Comparison of ENCODE assay signal across 34 cellular contexts in genomic region chr11:93822359-93822758, GRCh38. TPM values are rescaled to one million over a fixed set of nuclear protein-coding genes. Genes with fewer than 3 reads are reported as not detected.
DNase-seq lines count a peak whose midpoint lies in the region; ATAC-seq and TF ChIP-seq lines count a peak whose summit lies in the region.
"Had no signal": no experiment of that assay in that cellular context is flagged by ENCODE, and none has a peak within 500 bp of the region (broad histone marks: within the 10 kb centered on the region; RNA-seq: fewer than 3 reads in every experiment).

No MANE protein-coding gene starts in this region.

- no peak overlapping the region for H3K27ac Mint-ChIP-seq in MCF 10A (ENCODE audit: low read depth, unreplicated experiment)
- H3K27ac Mint-ChIP-seq: activated naive CD4-positive, alpha-beta T cell treated with anti-CD3 and anti-CD28 coated beads, Interleukin-2, amount 50 U/mL, for 24 hours; activated T-helper 2 cell treated with anti-CD3 and anti-CD28 coated beads, Interferon-gamma antibody, Interleukin-2, Interleukin-4, amounts not matched to agents 10 μg/mL and 5 μg/mL and 100 μg/mL, durations not matched to agents 14 hours and 24 hours and 36 hours; CD14-positive monocyte; stimulated activated memory B cell treated with anti-CD40 and anti-IgM and Interleukin-4, amounts not matched to agents 10 μg/mL and 1 μg/mL and 100 μg/mL, for 72 hours had no signal

- no peak for TF ChIP-seq CTCF in MCF 10A (IDR thresholded peaks at IDR 0.05; ENCODE audit: unreplicated experiment)
- TF ChIP-seq CTCF in breast epithelium (IDR thresholded peaks at IDR 0.05), result no peak

- POLR2A ChIA-PET in MCF 10A (lab: Yijun Ruan, JAX), result no interaction called here

- no peaks in the 10 kb centered on the region for H3K9me3 Mint-ChIP-seq in MCF 10A (ENCODE audit: unreplicated experiment)
- H3K9me3 Mint-ChIP-seq: activated naive CD4-positive, alpha-beta T cell treated with anti-CD3 and anti-CD28 coated beads, Interleukin-2, amount 50 U/mL, for 24 hours; activated T-helper 2 cell treated with anti-CD3 and anti-CD28 coated beads, Interferon-gamma antibody, Interleukin-2, Interleukin-4, amounts not matched to agents 10 μg/mL and 5 μg/mL and 100 μg/mL, durations not matched to agents 14 hours and 24 hours and 36 hours; nephron; stimulated activated memory B cell treated with anti-CD40 and anti-IgM and Interleukin-4, amounts not matched to agents 10 μg/mL and 1 μg/mL and 100 μg/mL, for 72 hours had no signal

- H3K4me1 ChIP-seq in breast epithelium (no peaks in the 10 kb centered on the region), adipocyte (ENCODE audit: control insufficient read depth, insufficient read depth, low read length) (peaks cover under 1% of the 10 kb centered on the region)
- H3K4me1 ChIP-seq: lower lobe of right lung, SJCRH30, transverse colon had no signal

- CTCF ChIA-PET in MCF 10A (lab: Yijun Ruan, JAX), result interaction anchor here (0.6 kb wide), 1 partner anchor 21 kb away, joined by 4 read pairs; no protein-coding TSS in a partner anchor

- no peaks in the 10 kb centered on the region for H3K36me3 Mint-ChIP-seq in MCF 10A (ENCODE audit: insufficient read depth, unreplicated experiment)

- no peaks in the 10 kb centered on the region for H3K4me1 Mint-ChIP-seq in MCF 10A (ENCODE audit: insufficient read depth, unreplicated experiment)
- H3K4me1 Mint-ChIP-seq: activated naive CD4-positive, alpha-beta T cell treated with anti-CD3 and anti-CD28 coated beads, Interleukin-2, amount 50 U/mL, for 24 hours; CD14-positive monocyte; stimulated activated memory B cell treated with anti-CD40 and anti-IgM and Interleukin-4, amounts not matched to agents 10 μg/mL and 1 μg/mL and 100 μg/mL, for 72 hours had no signal

- no peaks in the 10 kb centered on the region for H3K27me3 Mint-ChIP-seq in MCF 10A (ENCODE audit: insufficient read depth, unreplicated experiment)
- H3K27me3 Mint-ChIP-seq: stimulated activated memory B cell treated with anti-CD40 and anti-IgM and Interleukin-4, amounts not matched to agents 10 μg/mL and 1 μg/mL and 100 μg/mL, for 72 hours had no signal

- no peak for ATAC-seq in GM19455 (IDR thresholded peaks at IDR 0.05; ENCODE audit: unreplicated experiment)
- ATAC-seq in HG03442 (IDR thresholded peaks at IDR 0.05; ENCODE audit: unreplicated experiment), result no peak
- ATAC-seq: lower lobe of right lung; stimulated activated memory B cell treated with anti-CD40 and anti-IgM and Interleukin-4, amounts not matched to agents 10 μg/mL and 1 μg/mL and 100 μg/mL, for 72 hours had no signal

- H3K27me3 ChIP-seq in breast epithelium, result no peaks in the 10 kb centered on the region
- H3K27me3 ChIP-seq in adipocyte (replicated peaks; ENCODE audit: control insufficient read depth, insufficient read depth, low read length), result no peaks in the 10 kb centered on the region
- H3K27me3 ChIP-seq: esophagus muscularis mucosa, SJCRH30, transverse colon had no signal

- TF ChIP-seq POLR2A in breast epithelium (IDR thresholded peaks at IDR 0.05), result no peak

- intact Hi-C loops in MCF 10A (cut with micrococcal nuclease), result no loop called here
- intact Hi-C loops in breast epithelium (cut with DNase I; ENCODE audit: low total_unique reads), result no loop called here

- no TSS peak for BruUV-seq in MCF 10A (replicated peaks; lab: Mats Ljungman, UMichigan)

- DNase-seq in MCF 10A (ENCODE audit: unreplicated experiment) (peak; percentile 12), breast epithelium (ENCODE audit: low spot score in 2 of 2) (no peak), adipocyte (ENCODE audit: low read depth) (peak; percentile 6), glomerular visceral epithelial cell (ENCODE audit: extremely low spot score) (peak; percentile 25), NCI-H1092 (lab: John Stamatoyannopoulos, UW) (no peak)
- DNase-seq in central memory CD4-positive, alpha-beta T cell, result no peak
- DNase-seq: activated CD4-positive, alpha-beta T cell treated with anti-CD3 and anti-CD28 coated beads for 48 hours; activated CD8-positive, alpha-beta memory T cell treated with anti-CD3 and anti-CD28 coated beads for 24 hours; activated T-cell treated with anti-CD3 and anti-CD28 coated beads for 4 hours; anterior cingulate cortex; Calu3; DMS79 treated with DMSO at 0.1 percent for 48 hours; Karpas-422; lower lobe of right lung; mucosa of descending colon; NCI-H1694 treated with DMSO at 0.1 percent for 48 hours; NCI-H82; RPMI8226; SJCRH30; T-helper 9 cell; transverse colon had no signal

- H3K9ac ChIP-seq in adipocyte (ENCODE audit: low read length), result no peak overlapping the region

- H3K4me3 Mint-ChIP-seq in MCF 10A (ENCODE audit: unreplicated experiment), result no peak overlapping the region
- H3K4me3 Mint-ChIP-seq: activated naive CD4-positive, alpha-beta T cell treated with anti-CD3 and anti-CD28 coated beads, Interleukin-2, amount 50 U/mL, for 24 hours; CD14-positive monocyte; nephron; stimulated activated memory B cell treated with anti-CD40 and anti-IgM and Interleukin-4, amounts not matched to agents 10 μg/mL and 1 μg/mL and 100 μg/mL, for 72 hours had no signal

- H3K36me3 ChIP-seq in breast epithelium (no peaks in the 10 kb centered on the region), adipocyte (ENCODE audit: control insufficient read depth, insufficient read depth, low read length, severe bottlenecking) (no peaks in the 10 kb centered on the region)
- H3K36me3 ChIP-seq: lower lobe of right lung, SJCRH30, transverse colon had no signal

- no peaks in the 10 kb centered on the region for H3K9me3 ChIP-seq in breast epithelium
- H3K9me3 ChIP-seq in adipocyte (ENCODE audit: control insufficient read depth, low read length), result no peaks in the 10 kb centered on the region
- H3K9me3 ChIP-seq: esophagus muscularis mucosa, lower lobe of right lung, mucosa of descending colon, SJCRH30, transverse colon had no signal

- H3K4me3 ChIP-seq in breast epithelium (no peak overlapping the region), adipocyte (ENCODE audit: low read length) (no peak overlapping the region)
- H3K4me3 ChIP-seq: esophagus muscularis mucosa, lower lobe of right lung, mucosa of descending colon, SJCRH30, skin epidermis, transverse colon had no signal

- H3K27ac ChIP-seq in breast epithelium, result no peak overlapping the region
- H3K27ac ChIP-seq: 22Rv1, esophagus muscularis mucosa, HL-60, lower lobe of right lung, SJCRH30, skin epidermis, transverse colon had no signal

RNA-seq across cellular contexts. Expression of gene VSTM5, which starts 28.1 kb away (rescaled TPM):
- total RNA-seq in MCF 10A (2022) (not detected in 2 replicates), breast epithelium (under 1 TPM in 1 of 3 donors, not detected in 2; 0.29 TPM)
- total RNA-seq: activated T-helper 2 cell treated with anti-CD3 and anti-CD28 coated beads, Interferon-gamma antibody, Interleukin-2, Interleukin-4, amounts not matched to agents 10 μg/mL and 5 μg/mL and 100 μg/mL, durations not matched to agents 14 hours and 24 hours and 36 hours; lower lobe of right lung; NCI-H460; SJCRH30; subcutaneous adipose tissue had no signal

RNA-seq across cellular contexts. Expression of gene MED17, which starts 38.3 kb away (rescaled TPM):
- total RNA-seq in MCF 10A (2022), result 42.2 and 43.9 TPM in 2 replicates
- total RNA-seq in breast epithelium, result 10 to 100 TPM; 20.6 to 47.0 (median 29.8) TPM

Comparison
In these comparisons a context has a peak if more than half of its experiments do, and no peak if none do; other contexts are left out.
1. DNase-seq: peak in MCF 10A (single experiment), adipocyte (single experiment) and glomerular visceral epithelial cell (single experiment); none in breast epithelium (0 of 2), central memory CD4-positive, alpha-beta T cell (single experiment) and NCI-H1092 (single experiment).